In genomic region chr5:157758706-157759105, GRCh38 we compare ENCODE assay signal across 24 cellular contexts.
"Had no signal": no experiment of that assay in that cellular context is flagged by ENCODE, and none has a peak within 500 bp of the region (broad histone marks: within the 10 kb centered on the region; RNA-seq: fewer than 3 reads in every experiment).

No MANE protein-coding gene starts in this region.

- H3K9me3 ChIP-seq: MG63, SK-N-SH had no signal

- DNase-seq: IMR-90; Karpas-422; KG1; MG63; NCI-H1092 treated with DMSO at 0.1 percent for 48 hours; NCI-H1436; NCI-H187; NCI-H2029; NCI-H2081 treated with DMSO at 0.1 percent for 48 hours; NCI-H2171; NCI-H226; NCI-H446; NCI-H510A; NCI-H524 treated with DMSO at 0.1 percent for 48 hours; NCI-H69; NCI-H774; NK-92 treated with Interleukin-12 subunit alpha and Interleukin-12 subunit beta, amount 100 ng/mL, for 24 hours; PC-3; SHP77; SK-N-SH; SW 1271 had no signal

- H3K4me3 ChIP-seq: MG63 had no signal

- H3K27ac ChIP-seq: RWPE1 had no signal

- ATAC-seq: HepG2, Panc1, PC-3 had no signal

- H3K4me2 ChIP-seq: SK-N-SH had no signal

- H3K27me3 ChIP-seq: MG63 had no signal

- H3K9ac ChIP-seq: SK-N-SH had no signal
